8 cellular contexts compared by ENCODE assay signal in genomic region chr14:106717544-106717943, GRCh38.
A peak's percentile ranks its signal among the peaks of the same experiment; 100 is the strongest.
DNase-seq lines count a peak whose midpoint lies in the region; ATAC-seq, FAIRE-seq and TF ChIP-seq lines count a peak whose summit lies in the region.
"Not testable (repeated sequence)": the region's sequence is repeated elsewhere in the genome, so short reads cannot be mapped to it uniquely, and the experiment has no call there.

No MANE protein-coding gene starts in this region.

- not testable (repeated sequence) for H3K14ac ChIP-seq in H1 (ENCODE audit: insufficient read length)

- H3K36me3 ChIP-seq in OCI-LY7 (ENCODE audit: insufficient read depth, low read length); H1 (ENCODE audit: control insufficient read depth in 2 of 4, insufficient read depth in 4 of 4, low read length in 3 of 4); lung (ENCODE audit: control insufficient read depth in 2 of 2, insufficient read depth in 2 of 2, low read length in 2 of 2); upper lobe of right lung: not testable (repeated sequence)

- not testable (repeated sequence) for H4K8ac ChIP-seq in H1 (ENCODE audit: extremely low read depth, insufficient read depth, low read length)

- H3K23ac ChIP-seq in H1 (ENCODE audit: insufficient read length), result not testable (repeated sequence)

- not testable (repeated sequence) for H2BK15ac ChIP-seq in H1 (ENCODE audit: low read length)

- not testable (repeated sequence) for TF ChIP-seq RAD21 in H1 (IDR thresholded peaks at IDR 0.05 in 1 of 2, conservative IDR thresholded peaks at IDR 0.05 in 1 of 2; ENCODE audit: low read depth in 2 of 2, low read length in 2 of 2)

- intact Hi-C loops in CD4-positive, alpha-beta T cell (cut with DNase I, micrococcal nuclease), result loop anchor here (5.0 to 10.0 kb wide), 2 partner anchors 53 to 55 kb away; no protein-coding TSS in a partner anchor
- intact Hi-C loops in OCI-LY7 (cut with micrococcal nuclease; ENCODE audit: unreplicated experiment), result loop anchor here (10.0 kb wide), 1 partner anchor 53 kb away; no protein-coding TSS in a partner anchor
- intact Hi-C loops in upper lobe of right lung (cut with DNase I), result not testable (repeated sequence)

- peaks cover 22% of the 10 kb centered on the region for H3K4me1 ChIP-seq in OCI-LY7 (ENCODE audit: insufficient read depth, low read length, poor library complexity, severe bottlenecking)
- not testable (repeated sequence) for H3K4me1 ChIP-seq in H1 (replicated peaks in 1 of 4; ENCODE audit: control insufficient read depth in 3 of 4, insufficient read depth in 4 of 4, low read length in 3 of 4); lung (ENCODE audit: control insufficient read depth in 2 of 2, insufficient read depth in 2 of 2, low read length in 2 of 2); upper lobe of right lung

- 51% methylated on average over 7 of the region's 11 CpGs; no CpG with 5 or more reads in 1 of the 2 experiments for WGBS in H1 (ENCODE audit: extremely low coverage in 1 of 2, insufficient coverage in 1 of 2, insufficient read length in 1 of 2, insufficient replicate concordance in 2 of 2, low coverage in 1 of 2, low lambda C conversion rate in 2 of 2, missing lambda C conversion rate in 1 of 2), 2 experiments
- WGBS in lung, 2 donors, result 33 to 34% methylated on average over 7 to 10 of the region's 11 CpGs

- CTCF ChIA-PET in CD4-positive, alpha-beta T cell (lab: Charles Lee); OCI-LY7 (lab: Charles Lee; ENCODE audit: unreplicated experiment); activated CD8-positive, alpha-beta memory T cell treated with anti-CD3 and anti-CD28 coated beads, Interleukin-2, amount 10 ng/mL, durations not matched to agents 7 days and 5 days (lab: Charles Lee); H1 (lab: Charles Lee; ENCODE audit: partially characterized antibody): not testable (repeated sequence)

- H3K18ac ChIP-seq in H1 (ENCODE audit: extremely low read depth, low read length), result not testable (repeated sequence)

- H3K79me1 ChIP-seq in H1 (ENCODE audit: low read depth, low read length), result not testable (repeated sequence)

- H3K4me1 Mint-ChIP-seq in CD4-positive, alpha-beta T cell (ENCODE audit: low read depth), result peaks cover 41% of the 10 kb centered on the region
- H3K4me1 Mint-ChIP-seq in activated CD8-positive, alpha-beta memory T cell treated with anti-CD3 and anti-CD28 coated beads, Interleukin-2, amount 10 ng/mL, durations not matched to agents 7 days and 5 days, result peaks cover 21% of the 10 kb centered on the region

- not testable (repeated sequence) for H3K36me3 Mint-ChIP-seq in CD4-positive, alpha-beta T cell (ENCODE audit: low read depth); activated CD8-positive, alpha-beta memory T cell treated with anti-CD3 and anti-CD28 coated beads, Interleukin-2, amount 10 ng/mL, durations not matched to agents 7 days and 5 days

- H4K91ac ChIP-seq in H1 (replicated peaks; ENCODE audit: insufficient read length, low read length), result not testable (repeated sequence)

- H3K9me3 Mint-ChIP-seq in CD4-positive, alpha-beta T cell; activated CD8-positive, alpha-beta memory T cell treated with anti-CD3 and anti-CD28 coated beads, Interleukin-2, amount 10 ng/mL, durations not matched to agents 7 days and 5 days (ENCODE audit: low read depth): not testable (repeated sequence)

- not testable (repeated sequence) for H3K4me3 ChIP-seq in OCI-LY7 (ENCODE audit: low read depth, low read length, poor library complexity, severe bottlenecking); H1 (ENCODE audit: extremely low read depth in 1 of 4, insufficient read depth in 2 of 4, low read depth in 3 of 4, low read length in 4 of 4); lung; upper lobe of right lung

- not testable (repeated sequence) for H2AK5ac ChIP-seq in H1 (ENCODE audit: low read depth, low read length)

- TF ChIP-seq CTCF in CD4-positive, alpha-beta T cell (IDR thresholded peaks at IDR 0.05), result peak; percentile 57
- peak; percentile 66 for TF ChIP-seq CTCF in OCI-LY7 (conservative IDR thresholded peaks at IDR 0.05; ENCODE audit: low read length)
- TF ChIP-seq CTCF in H1 (IDR thresholded peaks at IDR 0.05; ENCODE audit: control extremely low read depth in 1 of 3, insufficient read depth in 1 of 3, low read depth in 1 of 3, low read length in 3 of 3); lung (IDR thresholded peaks at IDR 0.05; ENCODE audit: control extremely low read depth, extremely low read depth); upper lobe of right lung (IDR thresholded peaks at IDR 0.05): not testable (repeated sequence)

- ATAC-seq in CD4-positive, alpha-beta T cell (ENCODE audit: poor library complexity), result peak; percentile 86
- ATAC-seq in GM19395 (IDR thresholded peaks at IDR 0.05; ENCODE audit: unreplicated experiment) (peak; percentile 65), HG02938 (IDR thresholded peaks at IDR 0.05; ENCODE audit: unreplicated experiment) (peak; percentile 56), lung (ENCODE audit: insufficient read depth, low FRiP score) (peak; percentile 62), upper lobe of right lung (peak; percentile 89)
- peak; percentile 78 for ATAC-seq in activated CD8-positive, alpha-beta memory T cell treated with anti-CD3 and anti-CD28 coated beads, Interleukin-2, amount 10 ng/mL, durations not matched to agents 7 days and 5 days

- BruUV-seq in OCI-LY7 (replicated peaks; lab: Mats Ljungman, UMichigan), result not testable (repeated sequence)

- H3K27me3 Mint-ChIP-seq in CD4-positive, alpha-beta T cell, result not testable (repeated sequence)
- H3K27me3 Mint-ChIP-seq in activated CD8-positive, alpha-beta memory T cell treated with anti-CD3 and anti-CD28 coated beads, Interleukin-2, amount 10 ng/mL, durations not matched to agents 7 days and 5 days, result peaks cover 16% of the 10 kb centered on the region

- H3K9ac ChIP-seq in H1 (replicated peaks in 1 of 4; ENCODE audit: extremely low read depth in 1 of 4, low read depth in 3 of 4, low read length in 3 of 4), result not testable (repeated sequence)

- not testable (repeated sequence) for H3K56ac ChIP-seq in H1 (replicated peaks; ENCODE audit: insufficient read length, low read depth, low read length)

- peak overlapping the region; percentile 42 for H3K4me3 Mint-ChIP-seq in CD4-positive, alpha-beta T cell
- H3K4me3 Mint-ChIP-seq in activated CD8-positive, alpha-beta memory T cell treated with anti-CD3 and anti-CD28 coated beads, Interleukin-2, amount 10 ng/mL, durations not matched to agents 7 days and 5 days, result not testable (repeated sequence)

- POLR2A ChIA-PET in CD4-positive, alpha-beta T cell (lab: Charles Lee), result interaction anchor here (1.6 kb wide), 1 partner anchor 54 kb away, joined by 4 read pairs; no protein-coding TSS in a partner anchor
- POLR2A ChIA-PET in OCI-LY7 (lab: Charles Lee); H1 (lab: Charles Lee; ENCODE audit: partially characterized antibody): not testable (repeated sequence)

- not testable (repeated sequence) for H2BK20ac ChIP-seq in H1 (ENCODE audit: low read length)

- H3K4me2 ChIP-seq in OCI-LY7 (ENCODE audit: low read length); H1 (ENCODE audit: insufficient read depth in 1 of 2, low read depth in 2 of 2, low read length in 2 of 2): not testable (repeated sequence)

- not testable (repeated sequence) for H2BK5ac ChIP-seq in H1 (ENCODE audit: low read depth, low read length)

- H2BK12ac ChIP-seq in H1 (ENCODE audit: low read depth, low read length), result not testable (repeated sequence)

- not testable (repeated sequence) for DNase-seq in CD4-positive, alpha-beta T cell; OCI-LY7 (ENCODE audit: low spot score); activated CD8-positive, alpha-beta memory T cell treated with anti-CD3 and anti-CD28 coated beads, Interleukin-2, amount 10 ng/mL, durations not matched to agents 7 days and 5 days; H1 (ENCODE audit: low read depth in 1 of 2, low spot score in 2 of 2); lung (ENCODE audit: low spot score); upper lobe of right lung

- not testable (repeated sequence) for H4K20me1 ChIP-seq in OCI-LY7 (ENCODE audit: insufficient read depth, low read length); H1 (replicated peaks in 1 of 2; ENCODE audit: control insufficient read depth in 1 of 2, insufficient read depth in 2 of 2, low read length in 2 of 2)

- TF ChIP-seq POLR2A in H1 (IDR thresholded peaks at IDR 0.05; ENCODE audit: control extremely low read depth in 1 of 2, low read depth in 2 of 2, low read length in 2 of 2), result not testable (repeated sequence)

- H3K27ac Mint-ChIP-seq in CD4-positive, alpha-beta T cell; activated CD8-positive, alpha-beta memory T cell treated with anti-CD3 and anti-CD28 coated beads, Interleukin-2, amount 10 ng/mL, durations not matched to agents 7 days and 5 days: not testable (repeated sequence)

- H3K9me3 ChIP-seq in CD4-positive, alpha-beta T cell (ENCODE audit: control insufficient read depth, low read length); OCI-LY7 (ENCODE audit: low read length); lung (ENCODE audit: control insufficient read depth in 2 of 2, insufficient read depth in 1 of 2, low read length in 1 of 2); upper lobe of right lung: not testable (repeated sequence)
- peaks cover 13 to 15% of the 10 kb centered on the region in 2 experiments for H3K9me3 ChIP-seq in H1 (ENCODE audit: insufficient read depth in 2 of 2, low read depth in 1 of 2, low read length in 1 of 2)

- not testable (repeated sequence) for H3K27me3 ChIP-seq in CD4-positive, alpha-beta T cell (ENCODE audit: control insufficient read depth, insufficient read depth, low read length); H1 (replicated peaks in 1 of 4; ENCODE audit: control insufficient read depth in 3 of 4, extremely low read depth in 1 of 4, insufficient read depth in 3 of 4, low read length in 3 of 4); lung (ENCODE audit: control insufficient read depth, insufficient read depth); upper lobe of right lung

- not testable (repeated sequence) for H3K27ac ChIP-seq in CD4-positive, alpha-beta T cell (ENCODE audit: low read depth, low read length); OCI-LY7 (ENCODE audit: low read depth, low read length, poor library complexity, severe bottlenecking); H1 (ENCODE audit: low read depth, low read length); lung (ENCODE audit: low read depth in 1 of 2, low read length in 1 of 2); upper lobe of right lung

- not testable (repeated sequence) for H3K9me2 ChIP-seq in OCI-LY7 (ENCODE audit: insufficient read depth, low read length)

- not testable (repeated sequence) for TF ChIP-seq EP300 in H1 (IDR thresholded peaks at IDR 0.05; ENCODE audit: borderline replicate concordance in 1 of 2, low read depth in 2 of 2, low read length in 2 of 2)

- not testable (repeated sequence) for H3K4ac ChIP-seq in H1 (replicated peaks; ENCODE audit: insufficient read length, low read depth, low read length)

- not testable (repeated sequence) for H2BK120ac ChIP-seq in H1 (replicated peaks; ENCODE audit: low read depth, low read length)

- H2AFZ ChIP-seq in OCI-LY7 (ENCODE audit: low read length); H1 (ENCODE audit: low read length): not testable (repeated sequence)

- H4K5ac ChIP-seq in H1 (ENCODE audit: insufficient read length, low read depth, low read length), result not testable (repeated sequence)

- not testable (repeated sequence) for H3K79me2 ChIP-seq in OCI-LY7 (ENCODE audit: insufficient read depth, low read depth, low read length); H1 (ENCODE audit: control insufficient read depth in 1 of 2, insufficient read depth in 2 of 2, low read length in 2 of 2)

- H3K23me2 ChIP-seq in H1 (ENCODE audit: low read depth, low read length), result not testable (repeated sequence)

- peak; percentile 57 for FAIRE-seq in H1 (lab: Jason Lieb, UNC)
